ENCODE assay signal across 1 cellular context in the genomic region with DNA sequence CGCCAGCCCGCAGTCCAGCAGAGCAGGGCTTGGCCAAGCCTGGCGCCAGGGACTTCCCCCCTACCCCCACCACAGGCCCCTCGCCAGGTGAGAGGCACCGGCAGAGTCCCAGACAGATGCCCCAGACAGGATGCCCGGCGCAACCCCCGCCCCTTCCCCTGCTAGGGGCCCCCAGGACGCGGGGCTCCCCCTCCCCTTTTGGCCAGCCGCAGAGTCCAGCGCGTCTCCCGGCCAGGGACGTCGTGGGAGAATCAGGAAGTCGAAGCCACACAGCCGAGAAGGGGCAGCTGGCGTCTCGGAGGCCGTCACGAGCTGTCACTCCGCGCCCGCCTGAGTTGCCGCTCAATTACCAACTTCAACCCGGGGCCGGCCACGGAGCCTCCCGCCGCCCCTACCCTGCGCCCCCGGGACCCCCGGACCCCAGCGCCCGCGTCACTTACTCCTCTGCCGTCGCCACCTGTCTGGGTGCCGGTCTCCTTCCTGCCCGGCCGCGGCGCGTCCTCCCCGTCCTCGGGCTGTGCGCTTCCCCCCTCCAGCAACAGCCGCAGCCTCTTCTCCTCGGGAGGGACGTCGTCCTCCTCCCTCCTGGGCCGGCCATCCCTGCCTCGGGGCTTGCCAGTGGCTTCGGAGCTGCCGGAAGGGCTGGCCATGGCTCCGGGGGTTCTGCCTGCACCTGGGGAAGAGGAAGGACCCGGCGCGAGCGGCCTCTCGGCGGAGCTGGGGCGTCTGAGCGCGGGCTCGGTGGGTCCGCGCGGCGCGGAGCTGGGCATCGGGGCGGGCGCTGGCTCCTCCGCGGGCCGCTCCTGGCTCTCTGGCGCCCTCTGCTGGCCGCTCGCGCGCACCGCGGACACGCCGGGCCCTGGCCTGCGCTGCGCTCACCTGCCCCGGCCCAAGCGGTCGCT.
TF ChIP-seq lines count a peak whose summit lies in the region.

No MANE protein-coding gene starts in this region.

TF ChIP-seq in IMR-90, 13 proteins besides CTCF, POLR2A, EP300 and RAD21:
- peak; percentile 11; the same call in 1 of the 2 replicates for TF ChIP-seq SMC3 (IDR thresholded peaks at IDR 0.05; ENCODE audit: low read depth, low read length)
